ENCODE assay signal across 14 cellular contexts in genomic region chr20:48659888-48660287, GRCh38.
DNase-seq lines count a peak whose midpoint lies in the region; ATAC-seq lines count a peak whose summit lies in the region.
"Had no signal": no experiment of that assay in that cellular context is flagged by ENCODE, and none has a peak within 500 bp of the region (broad histone marks: within the 10 kb centered on the region; RNA-seq: fewer than 3 reads in every experiment).

No MANE protein-coding gene starts in this region.

- H3K4me3 Mint-ChIP-seq in activated naive CD8-positive, alpha-beta T cell treated with anti-CD3 and anti-CD28 coated beads, Interleukin-2, amount 50 U/mL, for 24 hours = no peak overlapping the region
- H3K4me3 Mint-ChIP-seq in memory B cell = no peak overlapping the region
- H3K4me3 Mint-ChIP-seq: CD4-positive, alpha-beta T cell had no signal

- peaks cover 64% of the 10 kb centered on the region for H3K4me1 ChIP-seq in BLaER1
- H3K4me1 ChIP-seq: HAP-1 had no signal

- peaks cover 11% of the 10 kb centered on the region for H3K9me3 ChIP-seq in BLaER1
- H3K9me3 ChIP-seq: HAP-1 had no signal

- no peaks in the 10 kb centered on the region for H3K27me3 Mint-ChIP-seq in activated naive CD8-positive, alpha-beta T cell treated with anti-CD3 and anti-CD28 coated beads, Interleukin-2, amount 50 U/mL, for 24 hours
- H3K27me3 Mint-ChIP-seq in memory B cell = no peaks in the 10 kb centered on the region
- H3K27me3 Mint-ChIP-seq: CD4-positive, alpha-beta T cell had no signal

- no peak overlapping the region for H3K9ac ChIP-seq in BLaER1

- no peak overlapping the region for H3K4me3 ChIP-seq in BLaER1
- H3K4me3 ChIP-seq: gastroesophageal sphincter, HAP-1 had no signal

- H3K36me3 Mint-ChIP-seq in activated naive CD8-positive, alpha-beta T cell treated with anti-CD3 and anti-CD28 coated beads, Interleukin-2, amount 50 U/mL, for 24 hours (ENCODE audit: low read depth) = peaks cover 57% of the 10 kb centered on the region
- H3K36me3 Mint-ChIP-seq in memory B cell = peaks cover 64% of the 10 kb centered on the region

- no peak overlapping the region; the same call in 1 of the 2 replicates for H3K27ac ChIP-seq in BLaER1
- H3K27ac ChIP-seq: gastroesophageal sphincter had no signal

- ATAC-seq in activated naive CD8-positive, alpha-beta T cell treated with anti-CD3 and anti-CD28 coated beads, Interleukin-2, amount 50 U/mL, for 24 hours = no peak
- ATAC-seq in memory B cell (ENCODE audit: low read depth) (no peak), HG03342 (IDR thresholded peaks at IDR 0.05; ENCODE audit: unreplicated experiment) (no peak), GM18520 (IDR thresholded peaks at IDR 0.05; ENCODE audit: unreplicated experiment) (no peak), HG02763 (IDR thresholded peaks at IDR 0.05; ENCODE audit: unreplicated experiment) (no peak)
- ATAC-seq: gastroesophageal sphincter had no signal

- peak overlapping the region; percentile 24 for H3K27ac Mint-ChIP-seq in activated naive CD8-positive, alpha-beta T cell treated with anti-CD3 and anti-CD28 coated beads, Interleukin-2, amount 50 U/mL, for 24 hours
- H3K27ac Mint-ChIP-seq in memory B cell = peak overlapping the region; percentile 64
- H3K27ac Mint-ChIP-seq: CD4-positive, alpha-beta T cell had no signal

- no peaks in the 10 kb centered on the region for H3K27me3 ChIP-seq in BLaER1

- H4K20me1 ChIP-seq in BLaER1 = no peaks in the 10 kb centered on the region

- peak; percentile 59 for DNase-seq in NCI-H1694 (lab: John Stamatoyannopoulos, UW)
- no peak for DNase-seq in activated naive CD8-positive, alpha-beta T cell treated with anti-CD3 and anti-CD28 coated beads, Interleukin-2, amount 50 U/mL, for 24 hours
- no peak for DNase-seq in memory B cell (ENCODE audit: low spot score in 2 of 2)
- no peak for DNase-seq in NCI-H187 treated with DMSO at 0.1 percent for 48 hours (lab: John Stamatoyannopoulos, UW)
- DNase-seq: CD4-positive, alpha-beta T cell; NCI-H524; retina; stimulated activated CD4-positive, alpha-beta T cell treated with anti-CD3 and anti-CD28 coated beads, Interleukin-2, amount 100 ng/mL, for 48 hours had no signal

- H3K4me1 Mint-ChIP-seq in activated naive CD8-positive, alpha-beta T cell treated with anti-CD3 and anti-CD28 coated beads, Interleukin-2, amount 50 U/mL, for 24 hours = peaks cover 3% of the 10 kb centered on the region
- peaks cover 18% of the 10 kb centered on the region for H3K4me1 Mint-ChIP-seq in memory B cell

- H3K4me2 ChIP-seq in BLaER1 = peak overlapping the region; percentile 22

- no peaks in the 10 kb centered on the region for H3K9me3 Mint-ChIP-seq in activated naive CD8-positive, alpha-beta T cell treated with anti-CD3 and anti-CD28 coated beads, Interleukin-2, amount 50 U/mL, for 24 hours
- no peaks in the 10 kb centered on the region for H3K9me3 Mint-ChIP-seq in memory B cell
- H3K9me3 Mint-ChIP-seq: CD4-positive, alpha-beta T cell had no signal

- H3K36me3 ChIP-seq in BLaER1 = no peaks in the 10 kb centered on the region
- H3K36me3 ChIP-seq: HAP-1 had no signal
